Comparison of ENCODE assay signal across 14 cellular contexts in genomic region chr2:143948710-143949109, GRCh38.
"Had no signal": no experiment of that assay in that cellular context is flagged by ENCODE, and none has a peak within 500 bp of the region (broad histone marks: within the 10 kb centered on the region; RNA-seq: fewer than 3 reads in every experiment).

No MANE protein-coding gene starts in this region.

- H3K27me3 ChIP-seq: heart left ventricle, right lobe of liver, upper lobe of left lung had no signal

- H3K4me1 ChIP-seq: prostate gland, right lobe of liver had no signal

- H3K36me3 ChIP-seq: prostate gland, right lobe of liver had no signal

- H3K4me3 ChIP-seq: heart left ventricle, mucosa of descending colon, prostate gland, right lobe of liver, upper lobe of left lung had no signal

- H3K9me3 ChIP-seq: heart left ventricle, mucosa of descending colon, prostate gland, right lobe of liver, upper lobe of left lung had no signal

- DNase-seq: activated B cell treated with CpG ODN at 0.5 μM for 24 hours; activated CD4-positive, alpha-beta T cell treated with anti-CD3 and anti-CD28 coated beads, Interleukin-2, amount 10 ng/mL, durations not matched to agents 7 days and 5 days; amniotic stem cell; cerebellar nuclear complex; dermis blood vessel endothelial cell; endodermal cell; foreskin melanocyte; heart left ventricle; mucosa of descending colon; right lobe of liver; stimulated activated CD4-positive, alpha-beta T cell treated with anti-CD3 and anti-CD28 coated beads, Interleukin-12 subunit alpha, Interleukin-12 subunit beta, amount 100 ng/mL, for 4 hours; stimulated activated naive CD4-positive, alpha-beta T cell treated with Interleukin-2 at 50 U/mL for 16 hours; upper lobe of left lung had no signal

- H3K27ac ChIP-seq: heart left ventricle, prostate gland, right lobe of liver, upper lobe of left lung had no signal
